Comparison of ENCODE assay signal across 8 cellular contexts in the genomic region with DNA sequence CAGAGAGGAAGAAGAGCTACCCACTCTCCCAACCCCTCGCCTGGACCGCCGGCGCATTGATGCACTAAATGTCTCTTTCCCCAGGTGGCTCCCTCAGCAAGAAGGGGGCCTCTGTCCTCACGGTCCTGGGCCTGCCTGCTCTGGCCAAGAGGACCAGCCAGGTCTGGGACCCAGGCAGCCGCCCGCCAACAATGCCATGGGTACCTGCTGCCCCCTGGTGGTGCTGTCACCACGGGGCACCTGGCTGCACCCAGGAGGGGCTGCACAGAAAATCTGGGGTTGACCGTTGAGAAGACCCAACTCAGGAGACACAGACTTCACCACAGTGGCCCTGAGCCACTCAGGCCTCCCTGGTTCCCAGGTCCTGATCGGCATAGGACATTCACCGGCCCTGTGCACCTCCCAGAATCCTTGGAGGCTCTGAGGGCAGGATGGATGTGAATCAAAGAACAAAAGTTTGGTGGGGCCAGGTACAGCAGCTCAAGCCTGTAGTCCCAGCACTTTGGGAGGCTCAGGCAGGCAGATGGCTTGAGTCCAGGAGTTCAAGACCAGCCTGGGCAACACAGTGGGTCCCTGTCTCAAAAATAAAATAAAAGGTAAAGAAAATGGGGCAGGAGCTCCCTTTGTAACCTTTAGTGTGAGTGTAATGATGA. TPM values are rescaled to one million over a fixed set of nuclear protein-coding genes. Genes with fewer than 3 reads are reported as not detected.
DNase-seq lines count a peak whose midpoint lies in the region; ATAC-seq, FAIRE-seq and TF ChIP-seq lines count a peak whose summit lies in the region.

No MANE protein-coding gene starts in this region.

- DNase-seq in A172 (ENCODE audit: low spot score) (peak; percentile 69), GM12891 (ENCODE audit: insufficient read length, low spot score) (peak; percentile 84), NCI-H2171 (lab: John Stamatoyannopoulos, UW) (peak; percentile 49), caudate nucleus (lab: John Stamatoyannopoulos, UW) (peak in 54 of 61 donors; percentile 11 to 85 (median 52)), left kidney (ENCODE audit: low read depth, low spot score) (peak; percentile 91)
- peak; percentile 61 for DNase-seq in activated CD4-positive, alpha-beta T cell treated with anti-CD3 and anti-CD28 coated beads for 1 hour
- peak; percentile 60 to 82 for DNase-seq in stimulated activated CD4-positive, alpha-beta T cell treated with anti-CD3 and anti-CD28 coated beads, Interleukin-4, amount 100 ng/mL, for 4 hours

- FAIRE-seq in GM12891 (lab: Jason Lieb, UNC) = peak; percentile 96

- no peak for TF ChIP-seq POLR2A in GM12891 (IDR thresholded peaks at IDR 0.05; ENCODE audit: low read depth, low read length)

- H3K27ac ChIP-seq in caudate nucleus (ENCODE audit: low read depth, low read length) = no peak overlapping the region

- ATAC-seq in GM19395 (IDR thresholded peaks at IDR 0.05; ENCODE audit: unreplicated experiment) = no peak

TF ChIP-seq in GM12891, 5 proteins besides CTCF, POLR2A, EP300 and RAD21:
- TF ChIP-seq POU2F2 (IDR thresholded peaks at IDR 0.05; ENCODE audit: low read depth, low read length) = 0 out of 2 replicates have a peak, but pooled peaks have one; percentile 37
- TF ChIP-seq POLR2AphosphoS5 (IDR thresholded peaks at IDR 0.05; ENCODE audit: low read depth, low read length) = no peak

RNA-seq across cellular contexts. Expression of a gene that starts 2.4 kb away (rescaled TPM):
- 14.2 and 14.4 TPM in 2 replicates for total RNA-seq in A172 (2014; rRNA removed; shearing (Covaris generic))
- polyA plus RNA-seq in GM12891 (2012; ENCODE audit: low read depth, missing spikeins) = 25.3 TPM

RNA-seq across cellular contexts. Expression of a gene that starts 30.8 kb away (rescaled TPM):
- 29.1 and 31.5 TPM in 2 replicates for total RNA-seq in A172 (2014; rRNA removed; shearing (Covaris generic))
- 6.2 TPM for polyA plus RNA-seq in GM12891 (2012; ENCODE audit: low read depth, missing spikeins)
